16 cellular contexts compared by ENCODE assay signal in genomic region chr22:20869234-20869633, GRCh38.
"Had no signal": no experiment of that assay in that cellular context is flagged by ENCODE, and none has a peak within 500 bp of the region (broad histone marks: within the 10 kb centered on the region; RNA-seq: fewer than 3 reads in every experiment).

No MANE protein-coding gene starts in this region.

- H3K4me3 Mint-ChIP-seq: effector memory CD8-positive, alpha-beta T cell; naive thymus-derived CD4-positive, alpha-beta T cell; neural progenitor cell had no signal

- H3K27ac Mint-ChIP-seq: neural progenitor cell had no signal

- H3K9me3 ChIP-seq: esophagus muscularis mucosa, gastrocnemius medialis, ovary, tibial artery, upper lobe of left lung had no signal

- H3K27me3 Mint-ChIP-seq: effector memory CD8-positive, alpha-beta T cell; naive thymus-derived CD4-positive, alpha-beta T cell had no signal

- DNase-seq: effector memory CD8-positive, alpha-beta T cell; gastrocnemius medialis; left cardiac atrium; left ventricle myocardium superior; mesendoderm; naive thymus-derived CD4-positive, alpha-beta T cell; nucleus accumbens; ovary; right cardiac atrium; small intestine; stimulated activated CD4-positive, alpha-beta T cell treated with anti-CD3 and anti-CD28 coated beads, Interleukin-2, amount 100 ng/mL, for 48 hours; stimulated activated naive CD8-positive, alpha-beta T cell treated with anti-CD3 and anti-CD28 coated beads, Interleukin-15, Interleukin-2, amounts not matched to agents 100 U/mL and 50 U/mL, for 24 hours; tibial artery; upper lobe of left lung had no signal

- H3K9me3 Mint-ChIP-seq: effector memory CD8-positive, alpha-beta T cell; naive thymus-derived CD4-positive, alpha-beta T cell; neural progenitor cell had no signal

- ATAC-seq: effector memory CD8-positive, alpha-beta T cell; gastrocnemius medialis; left cardiac atrium; left ventricle myocardium superior; naive thymus-derived CD4-positive, alpha-beta T cell; right cardiac atrium; stimulated activated naive CD8-positive, alpha-beta T cell treated with anti-CD3 and anti-CD28 coated beads, Interleukin-15, Interleukin-2, amounts not matched to agents 100 U/mL and 50 U/mL, for 24 hours had no signal
